1 cellular context compared by ENCODE assay signal in the genomic region with DNA sequence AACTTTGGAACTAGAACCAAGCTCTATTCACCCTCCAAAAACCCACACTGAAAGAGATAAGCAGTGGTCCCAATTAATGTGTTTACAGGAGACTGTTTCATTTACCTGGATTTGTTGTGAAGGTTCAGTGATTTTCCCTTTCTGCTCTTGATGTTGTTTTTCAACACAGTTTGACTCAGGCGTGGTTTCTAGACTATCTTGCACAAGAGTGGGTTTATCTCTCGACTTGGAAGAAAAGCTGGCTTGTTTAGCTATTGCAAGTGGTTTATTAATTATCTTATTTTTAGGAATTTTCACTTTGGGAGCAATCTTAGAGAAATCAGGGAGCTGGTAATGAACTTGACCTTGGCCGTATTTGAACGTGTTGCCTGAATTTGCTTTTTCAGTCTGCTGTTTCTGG.
TF ChIP-seq lines count a peak whose summit lies in the region.

No MANE protein-coding gene starts in this region.

TF ChIP-seq in K562, 482 proteins besides CTCF, POLR2A, EP300 and RAD21:
- 0 out of 2 replicates have a peak, but pooled peaks have one; percentile 7 for TF ChIP-seq CEBPB (tag; IDR thresholded peaks at IDR 0.05)
- no peak for TF ChIP-seq NR1H2 (CRISPR knock-in tag; IDR thresholded peaks at IDR 0.05)
